ENCODE assay signal across 31 cellular contexts in the genomic region with DNA sequence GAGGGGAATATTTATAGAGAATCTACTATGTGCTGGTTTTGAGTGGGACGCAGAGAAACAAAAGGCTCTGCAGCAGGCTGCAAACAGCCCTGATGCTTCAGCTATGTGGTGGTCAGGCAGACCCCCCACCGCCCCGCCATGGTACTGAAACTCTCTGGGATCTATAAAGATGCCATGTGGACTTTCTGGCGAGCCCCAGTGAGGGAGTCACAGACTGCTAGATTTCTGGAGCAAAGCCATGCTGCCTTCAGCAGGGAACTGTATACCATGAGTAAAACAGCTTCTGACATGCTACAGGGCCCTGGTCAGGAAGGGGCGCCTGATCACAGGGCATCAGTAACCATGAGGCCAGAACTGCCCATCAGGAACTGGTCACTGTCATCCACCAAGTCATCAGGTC. TPM values are rescaled to one million over a fixed set of nuclear protein-coding genes. Genes with fewer than 3 reads are reported as not detected.
"Had no signal": no experiment of that assay in that cellular context is flagged by ENCODE, and none has a peak within 500 bp of the region (broad histone marks: within the 10 kb centered on the region; RNA-seq: fewer than 3 reads in every experiment).

No MANE protein-coding gene starts in this region.

- H3K9me3 ChIP-seq: prostate gland, suprapubic skin, upper lobe of right lung had no signal

- ATAC-seq: activated CD4-positive, alpha-beta T cell treated with anti-CD3 and anti-CD28 coated beads for 36 hours; activated CD8-positive, alpha-beta T cell treated with anti-CD3 and anti-CD28 coated beads, Interleukin-2, amount 10 ng/mL, durations not matched to agents 7 days and 5 days; activated T-cell treated with anti-CD3 and anti-CD28 coated beads, Interleukin-2, amount 50 U/mL, for 72 hours; esophagus mucosa; heart left ventricle; natural killer cell; stimulated activated effector memory CD8-positive, alpha-beta T cell treated with anti-CD3 and anti-CD28 coated beads, Interleukin-12 subunit alpha, Interleukin-12 subunit beta, amount 100 ng/mL, for 72 hours; stimulated activated naive CD8-positive, alpha-beta T cell treated with anti-CD3 and anti-CD28 coated beads, Interleukin-15, amount 100 ng/mL, for 72 hours; upper lobe of right lung had no signal

- H3K36me3 Mint-ChIP-seq: activated naive CD8-positive, alpha-beta T cell; natural killer cell; stimulated activated effector memory CD8-positive, alpha-beta T cell treated with anti-CD3 and anti-CD28 coated beads, Interleukin-12 subunit alpha, Interleukin-12 subunit beta, amount 100 ng/mL, for 72 hours had no signal

- H3K36me3 ChIP-seq: heart left ventricle, prostate gland, sigmoid colon, suprapubic skin, tibial artery, upper lobe of right lung had no signal

- DNase-seq: activated B cell treated with CpG ODN at 0.5 μM for 24 hours; activated CD4-positive, alpha-beta T cell treated with anti-CD3 and anti-CD28 coated beads for 36 hours; activated CD8-positive, alpha-beta T cell treated with anti-CD3 and anti-CD28 coated beads, Interleukin-2, amount 10 ng/mL, durations not matched to agents 7 days and 5 days; activated naive CD4-positive, alpha-beta T cell treated with Interleukin-2 at 50 U/mL for 16 hours; activated T-cell treated with anti-CD3 and anti-CD28 coated beads for 4 hours; activated T-cell treated with anti-CD3 and anti-CD28 coated beads, Interleukin-2, amount 50 U/mL, for 72 hours; cortex of kidney; heart left ventricle; immature natural killer cell; kidney; natural killer cell; retina; sigmoid colon; small intestine; stimulated activated CD4-positive, alpha-beta T cell treated with anti-CD3 and anti-CD28 coated beads, Interleukin-4, amount 100 ng/mL, for 24 hours; stimulated activated naive CD8-positive, alpha-beta T cell treated with anti-CD3 and anti-CD28 coated beads, Interleukin-15, amount 100 ng/mL, for 72 hours; T-helper 1 cell; upper lobe of right lung had no signal

- H3K9me3 Mint-ChIP-seq: activated B cell treated with CpG ODN at 0.5 μM for 24 hours; activated T-cell treated with anti-CD3 and anti-CD28 coated beads, Interleukin-2, amount 50 U/mL, for 72 hours; immature natural killer cell; natural killer cell; stimulated activated effector memory CD8-positive, alpha-beta T cell treated with anti-CD3 and anti-CD28 coated beads, Interleukin-12 subunit alpha, Interleukin-12 subunit beta, amount 100 ng/mL, for 72 hours; stimulated activated naive CD8-positive, alpha-beta T cell treated with anti-CD3 and anti-CD28 coated beads, Interleukin-15, amount 100 ng/mL, for 72 hours; T-helper 2 cell treated with Interferon-gamma antibody and Interleukin-4, amounts not matched to agents 5 μg/mL and 100 μg/mL, for 36 hours had no signal

- H3K4me1 Mint-ChIP-seq: activated B cell treated with CpG ODN at 0.5 μM for 24 hours; activated CD4-positive, alpha-beta T cell treated with anti-CD3 and anti-CD28 coated beads for 36 hours; immature natural killer cell; stimulated activated effector memory CD8-positive, alpha-beta T cell treated with anti-CD3 and anti-CD28 coated beads, Interleukin-12 subunit alpha, Interleukin-12 subunit beta, amount 100 ng/mL, for 72 hours had no signal

- H3K27ac Mint-ChIP-seq: activated B cell treated with CpG ODN at 0.5 μM for 24 hours; activated CD4-positive, alpha-beta T cell treated with anti-CD3 and anti-CD28 coated beads for 36 hours; activated CD8-positive, alpha-beta T cell treated with anti-CD3 and anti-CD28 coated beads, Interleukin-2, amount 10 ng/mL, durations not matched to agents 7 days and 5 days; activated naive CD8-positive, alpha-beta T cell; activated T-cell treated with anti-CD3 and anti-CD28 coated beads, Interleukin-2, amount 50 U/mL, for 72 hours; immature natural killer cell; natural killer cell; stimulated activated effector memory CD8-positive, alpha-beta T cell treated with anti-CD3 and anti-CD28 coated beads, Interleukin-12 subunit alpha, Interleukin-12 subunit beta, amount 100 ng/mL, for 72 hours; T-helper 2 cell treated with Interferon-gamma antibody and Interleukin-4, amounts not matched to agents 5 μg/mL and 100 μg/mL, for 36 hours had no signal

- H3K27ac ChIP-seq: foreskin keratinocyte, heart left ventricle, prostate gland, sigmoid colon, suprapubic skin, tibial artery, upper lobe of right lung had no signal

- H3K4me1 ChIP-seq: foreskin keratinocyte, prostate gland, sigmoid colon, suprapubic skin, tibial artery, upper lobe of right lung had no signal

- H3K4me3 Mint-ChIP-seq: activated B cell treated with CpG ODN at 0.5 μM for 24 hours; activated CD4-positive, alpha-beta T cell treated with anti-CD3 and anti-CD28 coated beads for 36 hours; activated CD8-positive, alpha-beta T cell treated with anti-CD3 and anti-CD28 coated beads, Interleukin-2, amount 10 ng/mL, durations not matched to agents 7 days and 5 days; activated naive CD8-positive, alpha-beta T cell; activated T-cell treated with anti-CD3 and anti-CD28 coated beads, Interleukin-2, amount 50 U/mL, for 72 hours; immature natural killer cell; natural killer cell; stimulated activated effector memory CD8-positive, alpha-beta T cell treated with anti-CD3 and anti-CD28 coated beads, Interleukin-12 subunit alpha, Interleukin-12 subunit beta, amount 100 ng/mL, for 72 hours; stimulated activated naive CD8-positive, alpha-beta T cell treated with anti-CD3 and anti-CD28 coated beads, Interleukin-15, amount 100 ng/mL, for 72 hours; T-helper 2 cell treated with Interferon-gamma antibody and Interleukin-4, amounts not matched to agents 5 μg/mL and 100 μg/mL, for 36 hours had no signal

- H3K4me3 ChIP-seq: heart left ventricle, prostate gland, sigmoid colon, suprapubic skin, tibial artery, upper lobe of right lung had no signal

RNA-seq across cellular contexts. Expression of a gene that starts 19.2 kb away (rescaled TPM):
- total RNA-seq: activated B cell treated with CpG ODN at 0.5 μM for 24 hours; activated CD4-positive, alpha-beta T cell treated with anti-CD3 and anti-CD28 coated beads for 36 hours; activated CD8-positive, alpha-beta T cell treated with anti-CD3 and anti-CD28 coated beads, Interleukin-2, amount 10 ng/mL, durations not matched to agents 7 days and 5 days; activated T-cell treated with anti-CD3 and anti-CD28 coated beads, Interleukin-2, amount 50 U/mL, for 72 hours; chondrocyte; foreskin keratinocyte; heart left ventricle; kidney; lower leg skin; mononuclear cell; natural killer cell; osteocyte; sigmoid colon; suprapubic skin had no signal
- polyA plus RNA-seq: foreskin keratinocyte, immature natural killer cell, sigmoid colon had no signal

RNA-seq across cellular contexts. Expression of a gene that starts 28.0 kb away (rescaled TPM):
- total RNA-seq: activated B cell treated with CpG ODN at 0.5 μM for 24 hours; activated CD4-positive, alpha-beta T cell treated with anti-CD3 and anti-CD28 coated beads for 36 hours; activated CD8-positive, alpha-beta T cell treated with anti-CD3 and anti-CD28 coated beads, Interleukin-2, amount 10 ng/mL, durations not matched to agents 7 days and 5 days; activated T-cell treated with anti-CD3 and anti-CD28 coated beads, Interleukin-2, amount 50 U/mL, for 72 hours; chondrocyte; esophagus mucosa; foreskin keratinocyte; heart left ventricle; kidney; lower leg skin; mononuclear cell; natural killer cell; osteocyte; prostate gland; sigmoid colon; suprapubic skin; upper lobe of right lung had no signal
- polyA plus RNA-seq: adipose tissue, foreskin keratinocyte, heart left ventricle, immature natural killer cell, sigmoid colon had no signal

RNA-seq across cellular contexts. Expression of a gene that starts 46.6 kb away (rescaled TPM):
- total RNA-seq: activated B cell treated with CpG ODN at 0.5 μM for 24 hours; activated CD4-positive, alpha-beta T cell treated with anti-CD3 and anti-CD28 coated beads for 36 hours; activated CD8-positive, alpha-beta T cell treated with anti-CD3 and anti-CD28 coated beads, Interleukin-2, amount 10 ng/mL, durations not matched to agents 7 days and 5 days; activated T-cell treated with anti-CD3 and anti-CD28 coated beads, Interleukin-2, amount 50 U/mL, for 72 hours; chondrocyte; esophagus mucosa; foreskin keratinocyte; heart left ventricle; kidney; lower leg skin; mononuclear cell; natural killer cell; osteocyte; sigmoid colon; suprapubic skin; upper lobe of right lung had no signal
- polyA plus RNA-seq: adipose tissue, foreskin keratinocyte, heart left ventricle, immature natural killer cell, sigmoid colon, small intestine had no signal
